Comparison of ENCODE assay signal across 23 cellular contexts in genomic region chr7:412313-412710, GRCh38.
DNase-seq lines count a peak whose midpoint lies in the region; ATAC-seq, FAIRE-seq and TF ChIP-seq lines count a peak whose summit lies in the region.
"Had no signal": no experiment of that assay in that cellular context is flagged by ENCODE, and none has a peak within 500 bp of the region (broad histone marks: within the 10 kb centered on the region; RNA-seq: fewer than 3 reads in every experiment).

No MANE protein-coding gene starts in this region.

- TF ChIP-seq RAD21 in IMR-90 (IDR thresholded peaks at IDR 0.05; ENCODE audit: low read length), result no peak

- no peak overlapping the region for H3K4me2 ChIP-seq in IMR-90 (ENCODE audit: low read depth, low read length)
- H3K4me2 ChIP-seq: PC-9, smooth muscle cell had no signal

- no peak for TF ChIP-seq CTCF in activated CD8-positive, alpha-beta T cell treated with anti-CD3 and anti-CD28 coated beads for 36 hours (IDR thresholded peaks at IDR 0.05)
- TF ChIP-seq CTCF in IMR-90 (conservative IDR thresholded peaks at IDR 0.05; ENCODE audit: low read depth, low read length) (no peak), kidney (IDR thresholded peaks at IDR 0.05; ENCODE audit: borderline replicate concordance, extremely low read depth, insufficient read depth) (no peak)

- H4K91ac ChIP-seq in IMR-90 (ENCODE audit: insufficient read depth, low read depth, low read length), result no peak overlapping the region

- no peak for TF ChIP-seq POLR2A in IMR-90 (IDR thresholded peaks at IDR 0.05; ENCODE audit: low read depth, low read length)

- H2BK20ac ChIP-seq in IMR-90 (ENCODE audit: low read depth, low read length), result no peak overlapping the region

- H3K9ac ChIP-seq in IMR-90 (ENCODE audit: low read depth, low read length) (no peak overlapping the region), kidney (ENCODE audit: low read length in 2 of 2) (no peak overlapping the region)

- POLR2A ChIA-PET in activated CD8-positive, alpha-beta T cell treated with anti-CD3 and anti-CD28 coated beads, Interleukin-2, amount 10 ng/mL, durations not matched to agents 7 days and 5 days (lab: Charles Lee), result no interaction called here
- POLR2A ChIA-PET in activated CD8-positive, alpha-beta T cell treated with anti-CD3 and anti-CD28 coated beads for 36 hours (lab: Charles Lee), result no interaction called here
- POLR2A ChIA-PET in IMR-90 (lab: Charles Lee; ENCODE audit: unreplicated experiment), result no interaction called here
- POLR2A ChIA-PET in activated CD4-positive, alpha-beta memory T cell treated with anti-CD3 and anti-CD28 coated beads, Interleukin-2, amount 10 ng/mL, durations not matched to agents 7 days and 5 days (lab: Charles Lee), result no interaction called here

- no peaks in the 10 kb centered on the region for H3K4me1 ChIP-seq in IMR-90 (ENCODE audit: control insufficient read depth, insufficient read depth, low read length)
- no peaks in the 10 kb centered on the region for H3K4me1 ChIP-seq in kidney (ENCODE audit: control insufficient read depth in 1 of 2, insufficient read depth in 1 of 2, low read depth in 1 of 2, low read length in 2 of 2)

- H2AK5ac ChIP-seq in IMR-90 (ENCODE audit: low read depth, low read length), result 0 out of 2 replicates have a peak overlapping the region, but pooled peaks have one; percentile 28

- H2BK5ac ChIP-seq in IMR-90 (ENCODE audit: low read depth, low read length, poor library complexity, severe bottlenecking), result no peak overlapping the region

- H3K9me1 ChIP-seq in IMR-90 (ENCODE audit: insufficient read depth, low read length), result no peaks in the 10 kb centered on the region

- H2BK120ac ChIP-seq in IMR-90 (ENCODE audit: low read depth, low read length), result no peak overlapping the region

- no peak overlapping the region for H3K4ac ChIP-seq in IMR-90 (ENCODE audit: low read depth, low read length)

- no peak overlapping the region for H3K4me3 Mint-ChIP-seq in activated CD8-positive, alpha-beta T cell treated with anti-CD3 and anti-CD28 coated beads, Interleukin-2, amount 10 ng/mL, durations not matched to agents 7 days and 5 days
- H3K4me3 Mint-ChIP-seq in activated CD8-positive, alpha-beta T cell treated with anti-CD3 and anti-CD28 coated beads for 36 hours, result no peak overlapping the region
- no peak overlapping the region for H3K4me3 Mint-ChIP-seq in activated CD4-positive, alpha-beta memory T cell treated with anti-CD3 and anti-CD28 coated beads, Interleukin-2, amount 10 ng/mL, durations not matched to agents 7 days and 5 days

- H4K5ac ChIP-seq in IMR-90 (ENCODE audit: low read depth, low read length), result no peak overlapping the region

- H3K27me3 Mint-ChIP-seq in activated CD8-positive, alpha-beta T cell treated with anti-CD3 and anti-CD28 coated beads, Interleukin-2, amount 10 ng/mL, durations not matched to agents 7 days and 5 days (ENCODE audit: low read depth), result peaks cover 2% of the 10 kb centered on the region
- H3K27me3 Mint-ChIP-seq in activated CD8-positive, alpha-beta T cell treated with anti-CD3 and anti-CD28 coated beads for 36 hours, result no peaks in the 10 kb centered on the region
- H3K27me3 Mint-ChIP-seq in activated CD4-positive, alpha-beta memory T cell treated with anti-CD3 and anti-CD28 coated beads, Interleukin-2, amount 10 ng/mL, durations not matched to agents 7 days and 5 days, result no peaks in the 10 kb centered on the region

- no peak for DNase-seq in activated CD8-positive, alpha-beta T cell treated with anti-CD3 and anti-CD28 coated beads, Interleukin-2, amount 10 ng/mL, durations not matched to agents 7 days and 5 days
- DNase-seq in activated CD8-positive, alpha-beta T cell treated with anti-CD3 and anti-CD28 coated beads for 36 hours, result no peak
- DNase-seq in IMR-90 (no peak), kidney (peak; percentile 35), sciatic nerve (ENCODE audit: low spot score) (peak; percentile 34), T-helper 1 cell (no peak)
- no peak for DNase-seq in activated CD4-positive, alpha-beta memory T cell treated with anti-CD3 and anti-CD28 coated beads, Interleukin-2, amount 10 ng/mL, durations not matched to agents 7 days and 5 days
- DNase-seq: activated CD4-positive, alpha-beta T cell treated with anti-CD3 and anti-CD28 coated beads, Interleukin-2, amount 50 U/mL, for 1 hour; activated effector memory CD4-positive, alpha-beta T cell treated with anti-CD3 and anti-CD28 coated beads, Interleukin-2, amount 50 U/mL, for 16 hours; amygdala; Calu3; caudate nucleus; dermis blood vessel endothelial cell; NCI-H1417 treated with DMSO at 0.1 percent for 48 hours; nucleus accumbens; PC-9; stimulated activated CD4-positive, alpha-beta T cell treated with anti-CD3 and anti-CD28 coated beads, Interleukin-2, amount 100 ng/mL, for 48 hours; stimulated activated naive CD4-positive, alpha-beta T cell had no signal

- BruUV-seq in IMR-90 (replicated peaks; lab: Mats Ljungman, UMichigan), result no TSS peak

- no peak overlapping the region for H2AK9ac ChIP-seq in IMR-90 (replicated peaks; ENCODE audit: low read depth, low read length, poor library complexity)

- H3K36me3 Mint-ChIP-seq in activated CD8-positive, alpha-beta T cell treated with anti-CD3 and anti-CD28 coated beads, Interleukin-2, amount 10 ng/mL, durations not matched to agents 7 days and 5 days (ENCODE audit: low read depth), result no peaks in the 10 kb centered on the region
- H3K36me3 Mint-ChIP-seq in activated CD8-positive, alpha-beta T cell treated with anti-CD3 and anti-CD28 coated beads for 36 hours (ENCODE audit: low read depth), result no peaks in the 10 kb centered on the region
- no peaks in the 10 kb centered on the region for H3K36me3 Mint-ChIP-seq in activated CD4-positive, alpha-beta memory T cell treated with anti-CD3 and anti-CD28 coated beads, Interleukin-2, amount 10 ng/mL, durations not matched to agents 7 days and 5 days (ENCODE audit: low read depth)

- dilution Hi-C loops in IMR-90 (cut with HindIII; ENCODE audit: low sequenced_read_pairs, unreplicated experiment), result no loop called here

- ATAC-seq in activated CD8-positive, alpha-beta T cell treated with anti-CD3 and anti-CD28 coated beads, Interleukin-2, amount 10 ng/mL, durations not matched to agents 7 days and 5 days, result peak; percentile 19
- ATAC-seq in activated CD8-positive, alpha-beta T cell treated with anti-CD3 and anti-CD28 coated beads for 36 hours, result no peak
- ATAC-seq in IMR-90 (ENCODE audit: low read depth) (no peak), sciatic nerve (no peak), GM19324 (IDR thresholded peaks at IDR 0.05; ENCODE audit: low FRiP score, unreplicated experiment) (no peak)
- ATAC-seq: left lobe of liver had no signal

- intact Hi-C loops in activated CD8-positive, alpha-beta T cell treated with anti-CD3 and anti-CD28 coated beads for 36 hours (cut with micrococcal nuclease), result no loop called here
- intact Hi-C loops in IMR-90 (cut with micrococcal nuclease) (no loop called here), kidney (cut with DNase I) (no loop called here), sciatic nerve (cut with DNase I) (no loop called here)

- no peaks in the 10 kb centered on the region for H3K36me3 ChIP-seq in IMR-90 (ENCODE audit: control insufficient read depth, insufficient read depth, low read length)
- H3K36me3 ChIP-seq in kidney (ENCODE audit: control insufficient read depth in 1 of 2, insufficient read depth in 2 of 2, low read length in 2 of 2), result no peaks in the 10 kb centered on the region
- H3K36me3 ChIP-seq: thoracic aorta had no signal

- CTCF ChIA-PET in activated CD8-positive, alpha-beta T cell treated with anti-CD3 and anti-CD28 coated beads, Interleukin-2, amount 10 ng/mL, durations not matched to agents 7 days and 5 days (lab: Charles Lee), result no interaction called here
- CTCF ChIA-PET in activated CD8-positive, alpha-beta T cell treated with anti-CD3 and anti-CD28 coated beads for 36 hours (lab: Charles Lee), result no interaction called here
- CTCF ChIA-PET in IMR-90 (lab: Yijun Ruan, JAX), result no interaction called here
- CTCF ChIA-PET in activated CD4-positive, alpha-beta memory T cell treated with anti-CD3 and anti-CD28 coated beads, Interleukin-2, amount 10 ng/mL, durations not matched to agents 7 days and 5 days (lab: Charles Lee), result no interaction called here

- no peak overlapping the region for H2AFZ ChIP-seq in IMR-90 (replicated peaks; ENCODE audit: low read length, poor library complexity)
- H2AFZ ChIP-seq: PC-9 had no signal

- peaks cover 27% of the 10 kb centered on the region for H3K27me3 ChIP-seq in IMR-90 (ENCODE audit: control insufficient read depth, insufficient read depth, low read length)

- in situ Hi-C loops in IMR-90 (cut with MboI; ENCODE audit: low sequenced_read_pairs), result no loop called here

- peaks cover 1% of the 10 kb centered on the region for H3K9me3 Mint-ChIP-seq in activated CD8-positive, alpha-beta T cell treated with anti-CD3 and anti-CD28 coated beads, Interleukin-2, amount 10 ng/mL, durations not matched to agents 7 days and 5 days (ENCODE audit: insufficient read depth)
- H3K9me3 Mint-ChIP-seq in activated CD8-positive, alpha-beta T cell treated with anti-CD3 and anti-CD28 coated beads for 36 hours, result peaks cover 1% of the 10 kb centered on the region
- H3K9me3 Mint-ChIP-seq in activated CD4-positive, alpha-beta memory T cell treated with anti-CD3 and anti-CD28 coated beads, Interleukin-2, amount 10 ng/mL, durations not matched to agents 7 days and 5 days, result no peaks in the 10 kb centered on the region

- no peak overlapping the region for H4K8ac ChIP-seq in IMR-90 (ENCODE audit: low read depth in 2 of 2, low read length in 2 of 2)

- no peaks in the 10 kb centered on the region for H4K20me1 ChIP-seq in IMR-90 (ENCODE audit: insufficient read depth, low read length)

- H3K79me1 ChIP-seq in IMR-90 (ENCODE audit: low read depth in 1 of 2, low read length in 2 of 2), result no peaks in the 10 kb centered on the region

- H3K9me3 ChIP-seq in IMR-90 (ENCODE audit: control insufficient read depth, insufficient read depth, low read length) (peaks cover 3% of the 10 kb centered on the region), kidney (ENCODE audit: control insufficient read depth in 1 of 2, low read length in 2 of 2) (peaks cover 0 to 1% of the 10 kb centered on the region in 2 donors)
- H3K9me3 ChIP-seq: thoracic aorta had no signal

- no peak for FAIRE-seq in kidney (lab: Jason Lieb, UNC)
- FAIRE-seq: A204.1 had no signal

- H3K14ac ChIP-seq in IMR-90 (replicated peaks; ENCODE audit: low read depth, low read length), result no peak overlapping the region

- H3K4me1 Mint-ChIP-seq in activated CD8-positive, alpha-beta T cell treated with anti-CD3 and anti-CD28 coated beads, Interleukin-2, amount 10 ng/mL, durations not matched to agents 7 days and 5 days (ENCODE audit: low read depth), result no peaks in the 10 kb centered on the region
- no peaks in the 10 kb centered on the region for H3K4me1 Mint-ChIP-seq in activated CD8-positive, alpha-beta T cell treated with anti-CD3 and anti-CD28 coated beads for 36 hours (ENCODE audit: low read depth)
- no peaks in the 10 kb centered on the region for H3K4me1 Mint-ChIP-seq in activated CD4-positive, alpha-beta memory T cell treated with anti-CD3 and anti-CD28 coated beads, Interleukin-2, amount 10 ng/mL, durations not matched to agents 7 days and 5 days

- no peak overlapping the region for H3K27ac ChIP-seq in IMR-90 (ENCODE audit: insufficient read depth, low read length)
- H3K27ac ChIP-seq in kidney (ENCODE audit: low read depth in 2 of 2, low read length in 2 of 2), result no peak overlapping the region
- H3K27ac ChIP-seq: PC-9, thoracic aorta had no signal

- 81% methylated on average over 8 of the region's 13 CpGs; no CpG with 5 or more reads in 1 of the 2 experiments for WGBS in IMR-90 (ENCODE audit: extremely low coverage in 2 of 2, insufficient read length in 1 of 2), 2 experiments

- H3K18ac ChIP-seq in IMR-90 (ENCODE audit: low read depth, low read length), result no peak overlapping the region

- no peak overlapping the region for H3K56ac ChIP-seq in IMR-90 (ENCODE audit: extremely low read depth, insufficient read depth, low read length)

- H3K27ac Mint-ChIP-seq in activated CD8-positive, alpha-beta T cell treated with anti-CD3 and anti-CD28 coated beads, Interleukin-2, amount 10 ng/mL, durations not matched to agents 7 days and 5 days, result no peak overlapping the region
- H3K27ac Mint-ChIP-seq in activated CD8-positive, alpha-beta T cell treated with anti-CD3 and anti-CD28 coated beads for 36 hours, result no peak overlapping the region
- no peak overlapping the region for H3K27ac Mint-ChIP-seq in activated CD4-positive, alpha-beta memory T cell treated with anti-CD3 and anti-CD28 coated beads, Interleukin-2, amount 10 ng/mL, durations not matched to agents 7 days and 5 days

- H3K23ac ChIP-seq in IMR-90 (ENCODE audit: low read depth, low read length), result no peak overlapping the region

- H3K4me3 ChIP-seq in IMR-90 (ENCODE audit: insufficient read depth, low read depth, low read length) (no peak overlapping the region), kidney (ENCODE audit: low read length in 2 of 2) (no peak overlapping the region)
- H3K4me3 ChIP-seq: PC-9, smooth muscle cell, thoracic aorta had no signal

- H2BK15ac ChIP-seq in IMR-90 (ENCODE audit: low read depth, low read length), result no peak overlapping the region

Comparison
In these comparisons a context has a peak if more than half of its experiments do, and no peak if none do; other contexts are left out.
1. DNase-seq: peak in kidney (single experiment) and sciatic nerve (single experiment); none in activated CD8-positive, alpha-beta T cell treated with anti-CD3 and anti-CD28 coated beads, Interleukin-2, amount 10 ng/mL, durations not matched to agents 7 days and 5 days (single experiment), activated CD8-positive, alpha-beta T cell treated with anti-CD3 and anti-CD28 coated beads for 36 hours (single experiment), IMR-90 (single experiment), activated CD4-positive, alpha-beta memory T cell treated with anti-CD3 and anti-CD28 coated beads, Interleukin-2, amount 10 ng/mL, durations not matched to agents 7 days and 5 days (single experiment) and T-helper 1 cell (0 of 5).